1 cellular context compared by ENCODE assay signal in the genomic region with DNA sequence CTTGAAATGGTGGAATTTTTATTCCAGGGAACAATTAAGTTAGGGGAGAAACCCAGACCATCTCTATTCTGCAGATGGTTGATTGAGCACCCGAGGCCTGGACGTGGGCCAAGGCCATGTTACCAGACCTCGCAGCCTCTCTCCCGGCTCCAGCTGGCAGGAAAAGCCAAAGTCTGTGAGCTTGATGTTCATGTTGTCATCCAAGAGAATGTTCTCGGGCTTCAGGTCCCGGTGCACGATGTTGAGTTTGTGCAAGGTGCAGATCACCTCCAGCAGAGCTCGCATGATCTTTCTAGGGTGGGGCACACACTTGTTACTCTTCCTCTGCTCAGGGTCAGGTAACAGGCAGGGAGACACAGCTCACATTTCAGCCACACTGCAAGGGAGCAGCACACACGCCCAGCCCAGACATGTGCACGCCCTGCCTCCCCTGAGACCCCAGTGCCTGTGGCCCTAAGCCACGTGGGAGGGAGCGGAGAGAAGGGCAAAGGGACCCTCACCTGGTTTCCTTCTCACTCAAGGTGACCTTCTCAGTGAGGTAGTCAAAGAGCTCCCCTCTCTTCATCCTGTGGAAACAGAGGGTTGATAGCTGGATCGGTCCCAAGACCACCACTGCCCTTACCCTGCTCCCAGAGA.
TF ChIP-seq lines count a peak whose summit lies in the region.

No MANE protein-coding gene starts in this region.

TF ChIP-seq in IMR-90, 13 proteins besides CTCF, POLR2A, EP300 and RAD21:
- TF ChIP-seq MAZ (IDR thresholded peaks at IDR 0.05; ENCODE audit: borderline replicate concordance, low read depth, low read length) (no peak), MXI1 (IDR thresholded peaks at IDR 0.05; ENCODE audit: borderline replicate concordance, low read depth, low read length) (no peak), MAFK (IDR thresholded peaks at IDR 0.05; ENCODE audit: low read depth, low read length) (no peak), CHD1 (IDR thresholded peaks at IDR 0.05; ENCODE audit: low read depth, low read length) (no peak), BHLHE40 (IDR thresholded peaks at IDR 0.05; ENCODE audit: low read depth, low read length) (no peak), RFX5 (IDR thresholded peaks at IDR 0.05; ENCODE audit: low read depth, low read length) (no peak), FOS (IDR thresholded peaks at IDR 0.05; ENCODE audit: low read depth, low read length) (no peak), RCOR1 (IDR thresholded peaks at IDR 0.05; ENCODE audit: insufficient replicate concordance, low read length) (no peak)
- TF ChIP-seq, protein P1, sequence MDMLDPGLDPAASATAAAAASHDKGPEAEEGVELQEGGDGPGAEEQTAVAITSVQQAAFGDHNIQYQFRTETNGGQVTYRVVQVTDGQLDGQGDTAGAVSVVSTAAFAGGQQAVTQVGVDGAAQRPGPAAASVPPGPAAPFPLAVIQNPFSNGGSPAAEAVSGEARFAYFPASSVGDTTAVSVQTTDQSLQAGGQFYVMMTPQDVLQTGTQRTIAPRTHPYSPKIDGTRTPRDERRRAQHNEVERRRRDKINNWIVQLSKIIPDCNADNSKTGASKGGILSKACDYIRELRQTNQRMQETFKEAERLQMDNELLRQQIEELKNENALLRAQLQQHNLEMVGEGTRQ (IDR thresholded peaks at IDR 0.05; ENCODE audit: low read depth, low read length), result no peak
- TF ChIP-seq, protein P2, sequence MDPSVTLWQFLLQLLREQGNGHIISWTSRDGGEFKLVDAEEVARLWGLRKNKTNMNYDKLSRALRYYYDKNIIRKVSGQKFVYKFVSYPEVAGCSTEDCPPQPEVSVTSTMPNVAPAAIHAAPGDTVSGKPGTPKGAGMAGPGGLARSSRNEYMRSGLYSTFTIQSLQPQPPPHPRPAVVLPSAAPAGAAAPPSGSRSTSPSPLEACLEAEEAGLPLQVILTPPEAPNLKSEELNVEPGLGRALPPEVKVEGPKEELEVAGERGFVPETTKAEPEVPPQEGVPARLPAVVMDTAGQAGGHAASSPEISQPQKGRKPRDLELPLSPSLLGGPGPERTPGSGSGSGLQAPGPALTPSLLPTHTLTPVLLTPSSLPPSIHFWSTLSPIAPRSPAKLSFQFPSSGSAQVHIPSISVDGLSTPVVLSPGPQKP (IDR thresholded peaks at IDR 0.05; ENCODE audit: borderline replicate concordance, low read depth, low read length), result no peak
